In the genomic region with DNA sequence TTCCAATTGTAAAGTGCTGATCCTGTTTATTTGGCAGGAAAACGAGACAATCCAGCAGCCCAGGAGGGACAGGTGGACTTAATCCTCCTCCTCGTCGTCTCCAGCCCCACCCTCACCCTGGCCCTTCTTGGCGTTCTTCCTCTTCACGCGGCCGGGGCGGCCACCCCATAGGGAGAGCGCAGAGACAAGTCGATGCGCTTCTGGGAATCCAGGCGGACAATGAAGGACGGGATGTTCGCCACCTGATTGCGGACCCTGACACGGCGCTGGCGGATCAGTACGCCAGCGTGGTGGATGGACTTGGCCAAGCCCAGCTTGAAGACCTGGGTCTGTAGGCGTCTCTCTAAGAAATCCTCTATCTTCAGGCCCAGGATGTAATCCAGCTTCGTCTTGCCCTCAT, we compare ENCODE assay signal across 5 cellular contexts. TPM values are rescaled to one million over a fixed set of nuclear protein-coding genes. Genes with fewer than 3 reads are reported as not detected.
"Had no signal": no experiment of that assay in that cellular context is flagged by ENCODE, and none has a peak within 500 bp of the region (broad histone marks: within the 10 kb centered on the region; RNA-seq: fewer than 3 reads in every experiment).

No MANE protein-coding gene starts in this region.

RNA-seq across cellular contexts. Expression of gene TSKS, which starts 43.7 kb away (rescaled TPM):
- total RNA-seq: LHCN-M2, M059J, Peyer's patch, SJCRH30 had no signal
- polyA plus RNA-seq: SK-N-SH had no signal
